8 cellular contexts compared by ENCODE assay signal in genomic region chr2:32039447-32040219, GRCh38. TPM values are rescaled to one million over a fixed set of nuclear protein-coding genes. Genes with fewer than 3 reads are reported as not detected.
A peak's percentile ranks its signal among the peaks of the same experiment; 100 is the strongest.
DNase-seq lines count a peak whose midpoint lies in the region; ATAC-seq, FAIRE-seq and TF ChIP-seq lines count a peak whose summit lies in the region.

TSS of gene DPY30 (minus strand) at chr2:32039805. CDS start at chr2:32039456, 349 bp downstream.

- intact Hi-C loops in mammary epithelial cell (cut with micrococcal nuclease) = loop anchor here (2.0 kb wide), 2 partner anchors 23 to 29 kb away; partner anchors contain the start of genes MEMO1 and SPAST

- H3K9me3 ChIP-seq in mammary epithelial cell (replicated peaks; ENCODE audit: insufficient read depth, low read length) = no peaks in the 10 kb centered on the region
- H3K9me3 ChIP-seq in small intestine (ENCODE audit: control insufficient read depth, low read depth) = no peaks in the 10 kb centered on the region

- in situ Hi-C loops in GM18951 (cut with MboI; ENCODE audit: low sequenced_read_pairs, unreplicated experiment) = no loop called here
- in situ Hi-C loops in mammary epithelial cell (cut with MboI; ENCODE audit: low sequenced_read_pairs in 2 of 2) = no loop called here

- H3K79me2 ChIP-seq in mammary epithelial cell (ENCODE audit: insufficient read depth, low read length) = peaks cover 21% of the 10 kb centered on the region

- TF ChIP-seq CTCF in WI38 (IDR thresholded peaks at IDR 0.05; ENCODE audit: low read depth, low read length) (no peak), mammary epithelial cell (conservative IDR thresholded peaks at IDR 0.05 in 1 of 2, IDR thresholded peaks at IDR 0.05 in 1 of 2; ENCODE audit: extremely low read depth in 1 of 2, insufficient read depth in 1 of 2, low read depth in 1 of 2, low read length in 2 of 2) (no peak)

- DNase-seq in AG08396 (ENCODE audit: low spot score) (peak; percentile 94), NCI-H226 (peak; percentile 89), mammary epithelial cell (peak; percentile 89), iPS-NIHi11 (ENCODE audit: low spot score) (peak; percentile 92), small intestine (peak; percentile 94)

- H3K27ac ChIP-seq in mammary epithelial cell (ENCODE audit: insufficient read depth, low read depth, low read length) = peak within 1 kb of the TSS; percentile 65
- H3K27ac ChIP-seq in small intestine (ENCODE audit: low read depth in 1 of 2, low read length in 1 of 2) = peak within 1 kb of the TSS; percentile 83 to 90

- no TSS peak for BruUV-seq in mammary epithelial cell (replicated peaks; lab: Mats Ljungman, UMichigan)

- H3K4me1 ChIP-seq in mammary epithelial cell (ENCODE audit: insufficient read depth, low read length) (peaks cover 4% of the 10 kb centered on the region), small intestine (ENCODE audit: control insufficient read depth in 2 of 2, insufficient read depth in 1 of 2, low read depth in 1 of 2, low read length in 1 of 2) (peaks cover 0 to 1% of the 10 kb centered on the region in 2 donors)

- peaks cover 2% of the 10 kb centered on the region for H3K36me3 ChIP-seq in mammary epithelial cell (ENCODE audit: insufficient read depth, low read length)
- H3K36me3 ChIP-seq in small intestine (ENCODE audit: control insufficient read depth in 2 of 2, insufficient read depth in 2 of 2, low read length in 2 of 2) = no peaks in the 10 kb centered on the region

- peak within 1 kb of the TSS; percentile 69 for H3K9ac ChIP-seq in mammary epithelial cell (ENCODE audit: insufficient read depth, low read length)

- H3K4me3 ChIP-seq in WI38 (ENCODE audit: low read depth, low read length) (peak within 1 kb of the TSS; percentile 75), mammary epithelial cell (replicated peaks in 1 of 3; ENCODE audit: insufficient read depth in 1 of 3, low read depth in 2 of 3, low read length in 3 of 3) (peak within 1 kb of the TSS; percentile 68 to 94 (median 89)), small intestine (ENCODE audit: low read depth in 1 of 2, low read length in 2 of 2) (peak within 1 kb of the TSS; percentile 65 to 93)

- dilution Hi-C loops in mammary epithelial cell (cut with HindIII; ENCODE audit: low sequenced_read_pairs) = no loop called here

- H2AFZ ChIP-seq in mammary epithelial cell (ENCODE audit: low read depth, low read length) = peak within 1 kb of the TSS; percentile 98

- under 1% methylated on average over 25 of the region's 43 CpGs for WGBS in mammary epithelial cell (ENCODE audit: low coverage, missing lambda C conversion rate)
- 0 to 1% (median 1%) methylated on average over 41 to 43 of the region's 43 CpGs for WGBS in small intestine, 3 donors

- H3K27me3 ChIP-seq in mammary epithelial cell (ENCODE audit: insufficient read depth, low read length) (no peaks in the 10 kb centered on the region), small intestine (ENCODE audit: control insufficient read depth in 2 of 2, insufficient read depth in 2 of 2, low read length in 2 of 2) (no peaks in the 10 kb centered on the region)

- no peaks in the 10 kb centered on the region for H4K20me1 ChIP-seq in mammary epithelial cell (ENCODE audit: insufficient read depth, low read length)

- no peak for FAIRE-seq in small intestine (lab: Jason Lieb, UNC)

- CTCF ChIA-PET in mammary epithelial cell (lab: Charles Lee; ENCODE audit: low non-redundant PET) = interaction anchor here (0.5 to 1.3 kb wide), 3 partner anchors 24 to 381 kb away, joined by 3 to 16 read pairs (median 7); no protein-coding TSS in a partner anchor

- ATAC-seq in HG03175 (IDR thresholded peaks at IDR 0.05; ENCODE audit: unreplicated experiment) = peak; percentile 89

- H3K4me2 ChIP-seq in mammary epithelial cell (ENCODE audit: insufficient read depth, low read depth, low read length) = peak within 1 kb of the TSS; percentile 89

- TF ChIP-seq POLR2A in GM18951 (IDR thresholded peaks at IDR 0.05; ENCODE audit: extremely low read depth, insufficient read depth, insufficient read length) = peak; percentile 98

RNA-seq across cellular contexts. Expression of gene DPY30, which starts in this region (rescaled TPM):
- total RNA-seq in mammary epithelial cell = 10 to 100 TPM; 46.7 to 64.7 TPM
- polyA plus RNA-seq in mammary epithelial cell (87.5 TPM), small intestine (100 to 1,000 TPM in 2 of 3 donors, 10 to 100 TPM in 1; 84.8 to 125 (median 110) TPM)
- 7.5 TPM for polyA minus RNA-seq in mammary epithelial cell

Comparison
In these comparisons a context has a peak if more than half of its experiments do, and no peak if none do; other contexts are left out.
1. Peak in every context shown above with its lines: DNase-seq, ATAC-seq, H3K4me3 ChIP-seq and H3K27ac ChIP-seq.